ENCODE assay signal across 25 cellular contexts in the genomic region with DNA sequence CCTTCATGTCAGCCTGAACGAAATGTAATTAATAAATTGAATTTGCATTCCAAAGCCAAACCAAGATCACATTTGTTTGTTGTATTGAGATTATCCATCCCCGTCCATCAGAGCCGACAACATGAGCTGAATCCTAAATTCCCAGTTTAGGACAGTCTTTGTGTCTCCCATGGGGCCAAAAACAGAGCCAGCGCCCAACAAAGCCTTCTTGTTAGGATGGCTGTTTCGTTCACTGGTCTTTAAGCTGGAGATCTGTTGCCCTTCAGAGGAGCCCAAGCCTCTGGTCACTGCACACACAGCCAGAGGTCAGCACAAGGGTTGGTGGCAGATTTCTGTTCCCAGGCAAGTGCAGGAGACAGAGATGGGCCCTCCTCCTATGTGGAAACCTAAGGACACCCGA. TPM values are rescaled to one million over a fixed set of nuclear protein-coding genes. Genes with fewer than 3 reads are reported as not detected.
DNase-seq lines count a peak whose midpoint lies in the region; ATAC-seq and TF ChIP-seq lines count a peak whose summit lies in the region.
"Had no signal": no experiment of that assay in that cellular context is flagged by ENCODE, and none has a peak within 500 bp of the region (broad histone marks: within the 10 kb centered on the region; RNA-seq: fewer than 3 reads in every experiment).

No MANE protein-coding gene starts in this region.

- peaks cover 4% of the 10 kb centered on the region for H3K27me3 Mint-ChIP-seq in endodermal cell (ENCODE audit: insufficient read depth)
- H3K27me3 Mint-ChIP-seq: CD4-positive, CD25-positive, alpha-beta regulatory T cell had no signal

- 91 to 93% methylated on average over 5 to 6 of the region's 6 CpGs for WGBS in endodermal cell (ENCODE audit: insufficient coverage in 1 of 2, insufficient read length in 1 of 2), 2 experiments
- 79% methylated on average over 6 of the region's 6 CpGs for WGBS in right cardiac atrium

- TF ChIP-seq CTCF in endodermal cell (conservative IDR thresholded peaks at IDR 0.05), result no peak

- peaks cover 30% of the 10 kb centered on the region for H3K27me3 ChIP-seq in endodermal cell (ENCODE audit: control insufficient read depth, insufficient read depth, low read length, poor library complexity, severe bottlenecking)
- H3K27me3 ChIP-seq in right cardiac atrium (ENCODE audit: control insufficient read depth, insufficient read depth), result no peaks in the 10 kb centered on the region

- H3K36me3 ChIP-seq in endodermal cell (ENCODE audit: control insufficient read depth, insufficient read depth, low read length), result no peaks in the 10 kb centered on the region
- H3K36me3 ChIP-seq: BE2C, HAP-1 had no signal

- H3K9me3 Mint-ChIP-seq in endodermal cell, result no peaks in the 10 kb centered on the region
- H3K9me3 Mint-ChIP-seq: CD4-positive, CD25-positive, alpha-beta regulatory T cell; GM23338 had no signal

- peaks cover under 1% of the 10 kb centered on the region for H3K36me3 Mint-ChIP-seq in endodermal cell (ENCODE audit: low read depth)

- H3K9me3 ChIP-seq in endodermal cell (ENCODE audit: control insufficient read depth, low read length), result no peaks in the 10 kb centered on the region
- no peaks in the 10 kb centered on the region for H3K9me3 ChIP-seq in right cardiac atrium (ENCODE audit: control insufficient read depth, low read length)
- H3K9me3 ChIP-seq: BE2C, HAP-1 had no signal

- no peak overlapping the region for H3K4me3 ChIP-seq in endodermal cell (ENCODE audit: low read length)
- H3K4me3 ChIP-seq in right cardiac atrium (ENCODE audit: low read length), result no peak overlapping the region
- H3K4me3 ChIP-seq: GM23338, HAP-1, K562 had no signal

- peaks cover 4% of the 10 kb centered on the region for H3K4me1 ChIP-seq in endodermal cell (ENCODE audit: control insufficient read depth, insufficient read depth, low read length)
- no peaks in the 10 kb centered on the region for H3K4me1 ChIP-seq in right cardiac atrium (ENCODE audit: control insufficient read depth, insufficient read depth, low read length)
- H3K4me1 ChIP-seq: HAP-1 had no signal

- no peak overlapping the region for H3K9ac ChIP-seq in endodermal cell (ENCODE audit: extremely low read depth, low read length, poor library complexity, severe bottlenecking)

- H3K27ac Mint-ChIP-seq in endodermal cell, result no peak overlapping the region
- H3K27ac Mint-ChIP-seq: CD4-positive, CD25-positive, alpha-beta regulatory T cell had no signal

- intact Hi-C loops in head of caudate nucleus (cut with DNase I), result no loop called here
- intact Hi-C loops in right cardiac atrium (cut with DNase I), result no loop called here

- H3K4me1 Mint-ChIP-seq in endodermal cell, result peaks cover 2% of the 10 kb centered on the region
- H3K4me1 Mint-ChIP-seq: CD4-positive, CD25-positive, alpha-beta regulatory T cell; GM23338 had no signal

- H3K4me3 Mint-ChIP-seq in endodermal cell, result no peak overlapping the region
- H3K4me3 Mint-ChIP-seq: CD4-positive, CD25-positive, alpha-beta regulatory T cell; GM23338 had no signal

- DNase-seq in head of caudate nucleus, result peak; percentile 52 to 92 (median 80)
- peak; percentile 58 for DNase-seq in middle frontal gyrus (ENCODE audit: extremely low spot score, low spot score)
- DNase-seq in substantia nigra (lab: John Stamatoyannopoulos, UW), result peak in 43 of 49 donors; percentile 30 to 90 (median 62)
- no peak for DNase-seq in NCI-H2107 treated with DMSO at 0.1 percent for 48 hours (lab: John Stamatoyannopoulos, UW; ENCODE audit: unreplicated experiment)
- no peak for DNase-seq in NCI-H1930 (lab: John Stamatoyannopoulos, UW)
- DNase-seq in endodermal cell, result no peak
- no peak for DNase-seq in right cardiac atrium
- DNase-seq: BE2C; CD4-positive, CD25-positive, alpha-beta regulatory T cell; EL; GF-D8; NCI-H1092; NCI-H1436; NCI-H2029; NCI-H226; NCI-H510A treated with DMSO at 0.1 percent for 48 hours; NCI-H748 treated with DMSO at 0.1 percent for 48 hours had no signal

- H3K27ac ChIP-seq in angular gyrus (ENCODE audit: low read depth, low read length), result peak overlapping the region; percentile 82
- H3K27ac ChIP-seq in substantia nigra (ENCODE audit: low read depth, low read length, poor library complexity, severe bottlenecking), result peak overlapping the region; percentile 75
- no peak overlapping the region for H3K27ac ChIP-seq in endodermal cell (ENCODE audit: low read depth, low read length)
- H3K27ac ChIP-seq in right cardiac atrium (ENCODE audit: low read length), result no peak overlapping the region
- H3K27ac ChIP-seq: HL-60 had no signal

- no peak for ATAC-seq in right cardiac atrium
- ATAC-seq: GM23338, HepG2, K562, Panc1 had no signal

RNA-seq across cellular contexts. Expression of a gene that starts 25.8 kb away (rescaled TPM):
- total RNA-seq in endodermal cell (10 to 100 TPM in 1 of 2 donors, 1 to 10 TPM in 1; 5.6 to 10.9 TPM), right cardiac atrium (1 to 10 TPM in 2 of 4 donors, under 1 TPM in 2; 0.45 to 1.4 (median 1.1) TPM)
- 1.4 TPM for polyA plus RNA-seq in endodermal cell (2013, experiment 1 of 2)
- polyA plus RNA-seq in endodermal cell (2013, experiment 2 of 2), result 0.50 TPM
- 0.70 TPM for polyA plus RNA-seq in right cardiac atrium
- total RNA-seq: HT-29, K562 had no signal
- polyA plus RNA-seq: GM23338, K562 had no signal

RNA-seq across cellular contexts. Expression of a gene that starts 53.3 kb away (rescaled TPM):
- total RNA-seq in endodermal cell (1 to 10 TPM; 3.0 TPM), right cardiac atrium (1 to 10 TPM; 1.1 to 4.0 (median 1.9) TPM)
- polyA plus RNA-seq in endodermal cell (2013, experiment 1 of 2), result 1.0 TPM
- polyA plus RNA-seq in endodermal cell (2013, experiment 2 of 2), result 1.3 TPM
- 2.1 TPM for polyA plus RNA-seq in right cardiac atrium
- total RNA-seq: K562 had no signal
- polyA plus RNA-seq: K562 had no signal

Comparison
In these comparisons a context has a peak if more than half of its experiments do, and no peak if none do; other contexts are left out.
1. H3K27ac ChIP-seq: peak in angular gyrus (single experiment) and substantia nigra (single experiment); none in endodermal cell (single experiment) and right cardiac atrium (single experiment).
2. DNase-seq: peak in head of caudate nucleus (42 of 42), middle frontal gyrus (single experiment) and substantia nigra (43 of 49); none in NCI-H2107 treated with DMSO at 0.1 percent for 48 hours (single experiment), NCI-H1930 (0 of 2), endodermal cell (single experiment) and right cardiac atrium (0 of 3).